11 cellular contexts compared by ENCODE assay signal in genomic region chr12:57852620-57853509, GRCh38. TPM values are rescaled to one million over a fixed set of nuclear protein-coding genes. Genes with fewer than 3 reads are reported as not detected.
DNase-seq lines count a peak whose midpoint lies in the region; ATAC-seq and TF ChIP-seq lines count a peak whose summit lies in the region.
"Had no signal": no experiment of that assay in that cellular context is flagged by ENCODE, and none has a peak within 500 bp of the region (broad histone marks: within the 10 kb centered on the region; RNA-seq: fewer than 3 reads in every experiment).

No MANE protein-coding gene starts in this region.

- peak overlapping the region; percentile 75 for H3K9ac ChIP-seq in endocrine pancreas (ENCODE audit: control insufficient read depth, insufficient read depth, low read length)

- no peaks in the 10 kb centered on the region for H3K36me3 Mint-ChIP-seq in activated CD4-positive, alpha-beta memory T cell treated with anti-CD3 and anti-CD28 coated beads, Interleukin-2, amount 10 ng/mL, durations not matched to agents 7 days and 5 days (ENCODE audit: low read depth)

- POLR2A ChIA-PET in activated CD4-positive, alpha-beta memory T cell treated with anti-CD3 and anti-CD28 coated beads, Interleukin-2, amount 10 ng/mL, durations not matched to agents 7 days and 5 days (lab: Charles Lee): no interaction called here

- no peaks in the 10 kb centered on the region for H3K9me3 ChIP-seq in endocrine pancreas (ENCODE audit: control insufficient read depth, low read length)
- no peaks in the 10 kb centered on the region for H3K9me3 ChIP-seq in lung (ENCODE audit: control insufficient read depth in 2 of 2, insufficient read depth in 1 of 2, low read length in 1 of 2)

- peak overlapping the region; percentile 66 to 77 for H3K27ac ChIP-seq in lung (ENCODE audit: low read depth in 1 of 2, low read length in 1 of 2)
- H3K27ac ChIP-seq in substantia nigra (ENCODE audit: low read depth, low read length, poor library complexity, severe bottlenecking): peak overlapping the region; percentile 8
- H3K27ac ChIP-seq: HL-60 had no signal

- 25 to 26% methylated on average over 38 of the region's 38 CpGs for WGBS in lung, 2 donors

- H3K9me3 Mint-ChIP-seq in activated CD4-positive, alpha-beta memory T cell treated with anti-CD3 and anti-CD28 coated beads, Interleukin-2, amount 10 ng/mL, durations not matched to agents 7 days and 5 days: no peaks in the 10 kb centered on the region

- H3K27me3 ChIP-seq in endocrine pancreas (ENCODE audit: control insufficient read depth, insufficient read depth, low read length) (no peaks in the 10 kb centered on the region), lung (ENCODE audit: control insufficient read depth, insufficient read depth) (no peaks in the 10 kb centered on the region)

- DNase-seq in NCI-H510A treated with DMSO at 0.1 percent for 48 hours (lab: John Stamatoyannopoulos, UW) (peak; percentile 63), lung (ENCODE audit: low spot score) (peak; percentile 52), substantia nigra (lab: John Stamatoyannopoulos, UW) (peak in 14 of 49 donors; percentile 22 to 85 (median 40))
- DNase-seq in activated CD4-positive, alpha-beta memory T cell treated with anti-CD3 and anti-CD28 coated beads, Interleukin-2, amount 10 ng/mL, durations not matched to agents 7 days and 5 days: no peak
- DNase-seq in stimulated activated naive CD4-positive, alpha-beta T cell (lab: John Stamatoyannopoulos, UW): no peak
- DNase-seq: cortex of kidney; stimulated activated CD4-positive, alpha-beta T cell treated with anti-CD3 and anti-CD28 coated beads, Interleukin-2, amount 100 ng/mL, for 48 hours had no signal

- H3K27ac Mint-ChIP-seq in activated CD4-positive, alpha-beta memory T cell treated with anti-CD3 and anti-CD28 coated beads, Interleukin-2, amount 10 ng/mL, durations not matched to agents 7 days and 5 days: no peak overlapping the region

- peaks cover under 1% of the 10 kb centered on the region for H3K4me1 Mint-ChIP-seq in activated CD4-positive, alpha-beta memory T cell treated with anti-CD3 and anti-CD28 coated beads, Interleukin-2, amount 10 ng/mL, durations not matched to agents 7 days and 5 days

- no peak for TF ChIP-seq CTCF in lung (IDR thresholded peaks at IDR 0.05; ENCODE audit: control extremely low read depth, extremely low read depth)

- H3K36me3 ChIP-seq in endocrine pancreas (ENCODE audit: control insufficient read depth, insufficient read depth, low read length) (no peaks in the 10 kb centered on the region), lung (ENCODE audit: control insufficient read depth in 2 of 2, insufficient read depth in 2 of 2, low read length in 2 of 2) (no peaks in the 10 kb centered on the region)

- H3K4me3 ChIP-seq in endocrine pancreas (ENCODE audit: control insufficient read depth, insufficient read depth, low read length): no peak overlapping the region
- H3K4me3 ChIP-seq in lung: peak overlapping the region; percentile 29

- peaks cover 55% of the 10 kb centered on the region for H3K27me3 Mint-ChIP-seq in activated CD4-positive, alpha-beta memory T cell treated with anti-CD3 and anti-CD28 coated beads, Interleukin-2, amount 10 ng/mL, durations not matched to agents 7 days and 5 days

- H3K4me3 Mint-ChIP-seq in activated CD4-positive, alpha-beta memory T cell treated with anti-CD3 and anti-CD28 coated beads, Interleukin-2, amount 10 ng/mL, durations not matched to agents 7 days and 5 days: no peak overlapping the region

- peak; percentile 54 for ATAC-seq in lung (ENCODE audit: insufficient read depth, low FRiP score)
- ATAC-seq in GM21529 (IDR thresholded peaks at IDR 0.05; ENCODE audit: unreplicated experiment): no peak
- ATAC-seq in HG02610 (IDR thresholded peaks at IDR 0.05; ENCODE audit: unreplicated experiment): no peak

- peaks cover 4% of the 10 kb centered on the region for H3K4me1 ChIP-seq in endocrine pancreas (ENCODE audit: control insufficient read depth, insufficient read depth, low read length)
- peaks cover 0 to 17% of the 10 kb centered on the region in 2 donors for H3K4me1 ChIP-seq in lung (ENCODE audit: control insufficient read depth in 2 of 2, insufficient read depth in 2 of 2, low read length in 2 of 2)

- CTCF ChIA-PET in activated CD4-positive, alpha-beta memory T cell treated with anti-CD3 and anti-CD28 coated beads, Interleukin-2, amount 10 ng/mL, durations not matched to agents 7 days and 5 days (lab: Charles Lee): interaction anchor here (0.6 to 1.0 kb wide), 3 partner anchors 51 to 666 kb away, joined by 3 to 4 read pairs (median 3); no protein-coding TSS in a partner anchor

RNA-seq across cellular contexts. Expression of gene CTDSP2, which starts 6.3 kb away (rescaled TPM):
- 100 to 1,000 TPM; 162 to 179 TPM for total RNA-seq in lung
- polyA plus RNA-seq in lung: 100 to 1,000 TPM in 1 of 2 donors, 10 to 100 TPM in 1; 46.8 to 104 TPM
- 100 to 1,000 TPM; 137 to 141 TPM for total RNA-seq in activated CD4-positive, alpha-beta memory T cell treated with anti-CD3 and anti-CD28 coated beads, Interleukin-2, amount 10 ng/mL, durations not matched to agents 7 days and 5 days

RNA-seq across cellular contexts. Expression of gene AVIL, which starts 34.3 kb away (rescaled TPM):
- total RNA-seq in lung: 1 to 10 TPM; 8.1 to 9.7 TPM
- polyA plus RNA-seq in lung: 10 to 100 TPM in 1 of 2 donors, 1 to 10 TPM in 1; 4.3 to 11.7 TPM
- 1 to 10 TPM; 1.5 to 2.4 TPM for total RNA-seq in activated CD4-positive, alpha-beta memory T cell treated with anti-CD3 and anti-CD28 coated beads, Interleukin-2, amount 10 ng/mL, durations not matched to agents 7 days and 5 days

Comparison
In these comparisons a context has a peak if more than half of its experiments do, and no peak if none do; other contexts are left out.
1. DNase-seq: peak in NCI-H510A treated with DMSO at 0.1 percent for 48 hours (single experiment) and lung (single experiment); none in activated CD4-positive, alpha-beta memory T cell treated with anti-CD3 and anti-CD28 coated beads, Interleukin-2, amount 10 ng/mL, durations not matched to agents 7 days and 5 days (single experiment) and stimulated activated naive CD4-positive, alpha-beta T cell (0 of 6).